21 cellular contexts compared by ENCODE assay signal in genomic region chr7:37570145-37570544, GRCh38.
"Had no signal": no experiment of that assay in that cellular context is flagged by ENCODE, and none has a peak within 500 bp of the region (broad histone marks: within the 10 kb centered on the region; RNA-seq: fewer than 3 reads in every experiment).

No MANE protein-coding gene starts in this region.

- DNase-seq: activated B cell treated with CpG ODN at 0.5 μM for 24 hours; activated CD4-positive, alpha-beta T cell treated with anti-CD3 and anti-CD28 coated beads for 1 hour; activated CD4-positive, alpha-beta T cell treated with anti-CD3 and anti-CD28 coated beads, Interleukin-2, amount 10 ng/mL, durations not matched to agents 24 days and 14 days; activated CD4-positive, alpha-beta T cell treated with anti-CD3 and anti-CD28 coated beads, Interleukin-2, amount 50 U/mL, for 48 hours; activated CD8-positive, alpha-beta memory T cell treated with anti-CD3 and anti-CD28 coated beads, Interleukin-2, amount 10 ng/mL, durations not matched to agents 7 days and 5 days; activated effector memory CD4-positive, alpha-beta T cell treated with Interleukin-2 at 50 U/mL for 16 hours; activated naive CD4-positive, alpha-beta T cell; activated T-cell treated with anti-CD3 and anti-CD28 coated beads, Interleukin-2, amount 50 U/mL, for 24 hours; amygdala; MG63; NCI-H1105; NCI-H1436 treated with DMSO at 0.1 percent for 48 hours; NCI-H187; NCI-H2171; NCI-H2227 treated with DMSO at 0.1 percent for 48 hours; NCI-H446 treated with DMSO at 0.1 percent for 48 hours; NCI-H524 treated with DMSO at 0.1 percent for 48 hours; NCI-H748 treated with DMSO at 0.1 percent for 48 hours; SK-N-SH; T-helper 17 cell; T-helper 9 cell had no signal
